ENCODE assay signal across 13 cellular contexts in the genomic region with DNA sequence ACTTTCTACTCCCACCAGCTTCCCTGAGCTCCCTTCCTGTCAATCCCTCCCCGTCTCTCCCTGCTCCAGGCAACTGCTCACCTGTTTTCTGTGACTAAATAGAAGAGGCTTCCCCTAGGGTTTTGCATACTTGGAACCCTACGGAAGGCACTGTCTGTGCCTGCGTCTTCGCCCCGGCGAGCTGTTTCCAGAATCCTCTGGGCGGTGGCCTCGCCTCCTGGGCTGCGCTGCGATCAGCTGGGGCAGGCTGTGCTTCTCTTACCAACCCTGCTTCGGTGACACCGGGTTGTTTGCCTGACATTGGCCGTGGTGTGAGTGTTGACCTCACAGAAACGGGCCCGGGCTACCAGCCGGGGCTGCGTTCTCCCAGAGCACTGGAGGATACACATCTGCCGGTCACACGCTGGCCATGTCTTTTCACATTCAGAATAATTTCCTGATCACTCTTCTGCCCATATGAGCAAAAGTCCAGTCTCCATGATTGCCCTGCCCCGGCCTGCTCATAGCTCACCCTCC. TPM values are rescaled to one million over a fixed set of nuclear protein-coding genes. Genes with fewer than 3 reads are reported as not detected.
DNase-seq lines count a peak whose midpoint lies in the region; ATAC-seq and TF ChIP-seq lines count a peak whose summit lies in the region.
"Had no signal": no experiment of that assay in that cellular context is flagged by ENCODE, and none has a peak within 500 bp of the region (broad histone marks: within the 10 kb centered on the region; RNA-seq: fewer than 3 reads in every experiment).

No MANE protein-coding gene starts in this region.

- H3K27ac ChIP-seq in left ventricle myocardium inferior (replicated peaks) (no peak overlapping the region), Panc1 (ENCODE audit: low read length) (no peak overlapping the region), transverse colon (peak overlapping the region in 3 of 4 donors; percentile 45 to 61 (median 47))
- H3K27ac ChIP-seq: uterus had no signal

- H3K36me3 ChIP-seq in left ventricle myocardium inferior, result no peaks in the 10 kb centered on the region
- H3K36me3 ChIP-seq in Panc1 (ENCODE audit: control insufficient read depth, insufficient read depth, low read length), result no peaks in the 10 kb centered on the region
- H3K36me3 ChIP-seq in transverse colon, result no peaks in the 10 kb centered on the region
- H3K36me3 ChIP-seq: uterus had no signal

- H3K4me3 ChIP-seq in left ventricle myocardium inferior (peak overlapping the region; percentile 47), Panc1 (ENCODE audit: low read depth in 2 of 2, low read length in 2 of 2) (no peak overlapping the region), transverse colon (peak overlapping the region in 2 of 4 donors; percentile 8 to 34)
- H3K4me3 ChIP-seq: uterus had no signal

- no TSS peak for BruUV-seq in Panc1 (replicated peaks; lab: Mats Ljungman, UMichigan)

- intact Hi-C loops in left ventricle myocardium inferior (cut with micrococcal nuclease), result no loop called here
- intact Hi-C loops in left ventricle myocardium superior (cut with micrococcal nuclease), result no loop called here
- intact Hi-C loops in Panc1 (cut with micrococcal nuclease; ENCODE audit: unreplicated experiment), result no loop called here
- intact Hi-C loops in transverse colon (cut with DNase I; ENCODE audit: low total_unique reads), result no loop called here

- TF ChIP-seq CTCF in left ventricle myocardium inferior (IDR thresholded peaks at IDR 0.05; ENCODE audit: borderline replicate concordance) (no peak), Panc1 (IDR thresholded peaks at IDR 0.05) (no peak), transverse colon (IDR thresholded peaks at IDR 0.05) (no peak), WTC11 (IDR thresholded peaks at IDR 0.05) (no peak)

- H3K27me3 ChIP-seq in left ventricle myocardium inferior (ENCODE audit: low read depth) (no peaks in the 10 kb centered on the region), Panc1 (ENCODE audit: control insufficient read depth, insufficient read depth, low read length) (no peaks in the 10 kb centered on the region; the same call in 1 of the 2 replicates), transverse colon (no peaks in the 10 kb centered on the region)
- H3K27me3 ChIP-seq: uterus had no signal

- ATAC-seq in left ventricle myocardium superior (no peak), Panc1 (peak; percentile 24; the same call in 1 of the 2 replicates), WTC11 (no peak)

- peaks cover 6% of the 10 kb centered on the region for H3K4me1 Mint-ChIP-seq in WTC11

- no peaks in the 10 kb centered on the region for H3K36me3 Mint-ChIP-seq in WTC11

- in situ Hi-C loops in Panc1 (cut with HindIII; ENCODE audit: low pct_unique_long_range_greater_than_20kb, low sequenced_read_pairs) (no loop called here), transverse colon (cut with MboI; ENCODE audit: low pct_ligation_motif_present in 1 of 4, low pct_unique_long_range_greater_than_20kb in 1 of 4, low sequenced_read_pairs in 3 of 4) (no loop called here)

- H3K4me3 Mint-ChIP-seq in WTC11, result no peak overlapping the region

- POLR2A ChIA-PET in Panc1 (lab: Charles Lee), result no interaction called here
- POLR2A ChIA-PET in WTC11 (lab: Charles Lee), result interaction anchor here (0.5 to 0.9 kb wide), 2 partner anchors 48 to 148 kb away, joined by 4 to 9 read pairs; no protein-coding TSS in a partner anchor

- no peak for TF ChIP-seq EP300 in transverse colon (IDR thresholded peaks at IDR 0.05; ENCODE audit: low read depth)

- no peaks in the 10 kb centered on the region; the same call in 1 of the 2 replicates for H3K27me3 Mint-ChIP-seq in WTC11 (ENCODE audit: low read depth)

- CTCF ChIA-PET in Panc1 (lab: Charles Lee), result no interaction called here
- CTCF ChIA-PET in WTC11 (lab: Charles Lee), result interaction anchor here (0.9 to 2.1 kb wide), 5 partner anchors 13 to 323 kb away, joined by 3 to 10 read pairs (median 3); no protein-coding TSS in a partner anchor

- peaks cover 9% of the 10 kb centered on the region for H3K9me3 Mint-ChIP-seq in WTC11

- H3K27ac Mint-ChIP-seq in WTC11, result no peak overlapping the region; the same call in 1 of the 2 replicates

- DNase-seq in left ventricle myocardium inferior (no peak), left ventricle myocardium superior (no peak), Panc1 (ENCODE audit: low read depth, low spot score) (no peak), islet precursor cell (peak; percentile 45), transverse colon (no peak), mucosa of gallbladder (ENCODE audit: low spot score) (no peak), WTC11 (ENCODE audit: low spot score) (no peak), GDM1 (lab: John Stamatoyannopoulos, UW) (no peak)
- DNase-seq: GOT3, midbrain, NCI-H2029, uterus had no signal

- H3K4me1 ChIP-seq in left ventricle myocardium inferior (peaks cover 14% of the 10 kb centered on the region), Panc1 (ENCODE audit: control insufficient read depth, insufficient read depth, low read length) (no peaks in the 10 kb centered on the region), transverse colon (peaks cover 0 to 11% (median 0%) of the 10 kb centered on the region in 4 donors)
- H3K4me1 ChIP-seq: uterus had no signal

- H3K9me3 ChIP-seq in left ventricle myocardium inferior (replicated peaks), result peaks cover 4% of the 10 kb centered on the region
- H3K9me3 ChIP-seq in Panc1 (ENCODE audit: control insufficient read depth, insufficient read depth, low read depth, low read length), result no peaks in the 10 kb centered on the region
- no peaks in the 10 kb centered on the region for H3K9me3 ChIP-seq in transverse colon
- H3K9me3 ChIP-seq: uterus had no signal

- no peak for TF ChIP-seq POLR2A in transverse colon (IDR thresholded peaks at IDR 0.05)

- WGBS in transverse colon (ENCODE audit: low coverage in 1 of 2), 2 donors, result 67 to 76% methylated on average over 1 to 20 of the region's 20 CpGs

TF ChIP-seq in WTC11, 78 proteins besides CTCF, POLR2A, EP300 and RAD21 (continues in another document):
- TF ChIP-seq GRHL2 (CRISPR knock-in tag; IDR thresholded peaks at IDR 0.05; ENCODE audit: insufficient replicate concordance, severe bottlenecking), result no peak
- TF ChIP-seq TEAD1 (CRISPR knock-in tag; IDR thresholded peaks at IDR 0.05), result no peak
- TF ChIP-seq ZNF423 (CRISPR knock-in tag; IDR thresholded peaks at IDR 0.05), result no peak
- no peak for TF ChIP-seq FOXP1 (CRISPR knock-in tag; IDR thresholded peaks at IDR 0.05; ENCODE audit: borderline replicate concordance)
- TF ChIP-seq, protein P1, sequence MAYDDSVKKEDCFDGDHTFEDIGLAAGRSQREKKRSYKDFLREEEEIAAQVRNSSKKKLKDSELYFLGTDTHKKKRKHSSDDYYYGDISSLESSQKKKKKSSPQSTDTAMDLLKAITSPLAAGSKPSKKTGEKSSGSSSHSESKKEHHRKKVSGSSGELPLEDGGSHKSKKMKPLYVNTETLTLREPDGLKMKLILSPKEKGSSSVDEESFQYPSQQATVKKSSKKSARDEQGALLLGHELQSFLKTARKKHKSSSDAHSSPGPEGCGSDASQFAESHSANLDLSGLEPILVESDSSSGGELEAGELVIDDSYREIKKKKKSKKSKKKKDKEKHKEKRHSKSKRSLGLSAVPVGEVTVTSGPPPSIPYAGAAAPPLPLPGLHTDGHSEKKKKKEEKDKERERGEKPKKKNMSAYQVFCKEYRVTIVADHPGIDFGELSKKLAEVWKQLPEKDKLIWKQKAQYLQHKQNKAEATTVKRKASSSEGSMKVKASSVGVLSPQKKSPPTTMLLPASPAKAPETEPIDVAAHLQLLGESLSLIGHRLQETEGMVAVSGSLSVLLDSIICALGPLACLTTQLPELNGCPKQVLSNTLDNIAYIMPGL (CRISPR knock-in tag; IDR thresholded peaks at IDR 0.05), result no peak
- no peak for TF ChIP-seq MLX (CRISPR knock-in tag; IDR thresholded peaks at IDR 0.05)
- TF ChIP-seq ERG (CRISPR knock-in tag; IDR thresholded peaks at IDR 0.05), result no peak
- no peak for TF ChIP-seq ATF6 (CRISPR knock-in tag; IDR thresholded peaks at IDR 0.05)
- no peak for TF ChIP-seq SMAD4 (CRISPR knock-in tag; IDR thresholded peaks at IDR 0.05)
- no peak for TF ChIP-seq MXD4 (CRISPR knock-in tag; IDR thresholded peaks at IDR 0.05; ENCODE audit: borderline replicate concordance)

RNA-seq across cellular contexts. Expression of gene CCR6, which starts 29.4 kb away (rescaled TPM):
- total RNA-seq in left ventricle myocardium inferior (not detected), left ventricle myocardium superior (not detected), Panc1 (2021; ENCODE audit: unreplicated experiment) (not detected), transverse colon (1 to 10 TPM in 1 of 4 donors, not detected in 3; 1.3 TPM), mucosa of gallbladder (1.3 TPM), WTC11 (2021) (not detected in 3 replicates)
- polyA plus RNA-seq in Panc1 (2012; ENCODE audit: insufficient read length), result not detected
- total RNA-seq: endothelial cell of umbilical vein, uterus had no signal
- polyA plus RNA-seq: endothelial cell of umbilical vein had no signal

Comparison
In these comparisons a context has a peak if more than half of its experiments do, and no peak if none do; other contexts are left out.
1. H3K27ac ChIP-seq: peak in transverse colon (3 of 4); none in left ventricle myocardium inferior (single experiment) and Panc1 (single experiment).